ENCODE assay signal across 22 cellular contexts in genomic region chr9:112507281-112507680, GRCh38.
"Had no signal": no experiment of that assay in that cellular context is flagged by ENCODE, and none has a peak within 500 bp of the region (broad histone marks: within the 10 kb centered on the region; RNA-seq: fewer than 3 reads in every experiment).

No MANE protein-coding gene starts in this region.

- DNase-seq: dorsolateral prefrontal cortex; effector CD4-positive, alpha-beta T cell; head of caudate nucleus; kidney glomerular epithelial cell; naive B cell; stimulated activated CD4-positive, alpha-beta T cell treated with anti-CD3 and anti-CD28 coated beads, Interleukin-2, amount 100 ng/mL, for 24 hours; stimulated activated CD4-positive, alpha-beta T cell treated with anti-CD3 and anti-CD28 coated beads, Interleukin-4, amount 100 ng/mL, for 24 hours; stimulated activated naive CD8-positive, alpha-beta T cell treated with anti-CD3 and anti-CD28 coated beads, Interleukin-15, Interleukin-2, amounts not matched to agents 100 U/mL and 50 U/mL, for 24 hours; upper lobe of left lung; uterus had no signal

- H3K4me3 Mint-ChIP-seq: memory B cell; naive B cell; natural killer cell treated with Interleukin-12 subunit alpha and Interleukin-12 subunit beta and Interleukin-15 and Interleukin-18, amount 100 ng/mL, for 72 hours; neural crest cell; stimulated activated memory B cell treated with anti-CD40 and anti-IgM and Interleukin-4, amounts not matched to agents 10 μg/mL and 1 μg/mL and 100 μg/mL, for 72 hours had no signal

- H3K4me3 ChIP-seq: dorsolateral prefrontal cortex, lung, thoracic aorta, tibial nerve, upper lobe of left lung, uterus had no signal

- H3K4me1 Mint-ChIP-seq: naive B cell; stimulated activated memory B cell treated with anti-CD40 and anti-IgM and Interleukin-4, amounts not matched to agents 10 μg/mL and 1 μg/mL and 100 μg/mL, for 72 hours had no signal

- H3K27me3 Mint-ChIP-seq: memory B cell; naive B cell; natural killer cell treated with Interleukin-12 subunit alpha and Interleukin-12 subunit beta and Interleukin-15 and Interleukin-18, amount 100 ng/mL, for 72 hours; progenitor cell of endocrine pancreas; stimulated activated memory B cell treated with anti-CD40 and anti-IgM and Interleukin-4, amounts not matched to agents 10 μg/mL and 1 μg/mL and 100 μg/mL, for 72 hours had no signal

- ATAC-seq: natural killer cell treated with Interleukin-12 subunit alpha and Interleukin-12 subunit beta and Interleukin-15 and Interleukin-18, amount 100 ng/mL, for 72 hours; sciatic nerve; stimulated activated memory B cell treated with anti-CD40 and anti-IgM and Interleukin-4, amounts not matched to agents 10 μg/mL and 1 μg/mL and 100 μg/mL, for 72 hours; stimulated activated naive CD8-positive, alpha-beta T cell treated with anti-CD3 and anti-CD28 coated beads, Interleukin-15, Interleukin-2, amounts not matched to agents 100 U/mL and 50 U/mL, for 24 hours had no signal

- H3K36me3 Mint-ChIP-seq: memory B cell; naive B cell; natural killer cell treated with Interleukin-12 subunit alpha and Interleukin-12 subunit beta and Interleukin-15 and Interleukin-18, amount 100 ng/mL, for 72 hours; stimulated activated memory B cell treated with anti-CD40 and anti-IgM and Interleukin-4, amounts not matched to agents 10 μg/mL and 1 μg/mL and 100 μg/mL, for 72 hours had no signal

- H3K27ac ChIP-seq: neutrophil, parathyroid adenoma, thoracic aorta, tibial nerve, uterus had no signal

- H3K9me3 Mint-ChIP-seq: memory B cell; naive B cell; natural killer cell treated with Interleukin-12 subunit alpha and Interleukin-12 subunit beta and Interleukin-15 and Interleukin-18, amount 100 ng/mL, for 72 hours; neural crest cell; stimulated activated memory B cell treated with anti-CD40 and anti-IgM and Interleukin-4, amounts not matched to agents 10 μg/mL and 1 μg/mL and 100 μg/mL, for 72 hours had no signal

- H3K27ac Mint-ChIP-seq: memory B cell; natural killer cell treated with Interleukin-12 subunit alpha and Interleukin-12 subunit beta and Interleukin-15 and Interleukin-18, amount 100 ng/mL, for 72 hours; stimulated activated memory B cell treated with anti-CD40 and anti-IgM and Interleukin-4, amounts not matched to agents 10 μg/mL and 1 μg/mL and 100 μg/mL, for 72 hours had no signal

- FAIRE-seq: frontal cortex had no signal
